Comparison of ENCODE assay signal across 15 cellular contexts in genomic region chr2:150473767-150474166, GRCh38. TPM values are rescaled to one million over a fixed set of nuclear protein-coding genes. Genes with fewer than 3 reads are reported as not detected.
DNase-seq lines count a peak whose midpoint lies in the region; ATAC-seq and TF ChIP-seq lines count a peak whose summit lies in the region.
"Had no signal": no experiment of that assay in that cellular context is flagged by ENCODE, and none has a peak within 500 bp of the region (broad histone marks: within the 10 kb centered on the region; RNA-seq: fewer than 3 reads in every experiment).

No MANE protein-coding gene starts in this region.

- H2BK20ac ChIP-seq in IMR-90 (ENCODE audit: low read depth, low read length): peak overlapping the region; percentile 41; the same call in 1 of the 2 replicates

- WGBS in IMR-90 (ENCODE audit: extremely low coverage in 2 of 2, insufficient read length in 1 of 2), 2 experiments: no CpG with 5 or more reads among the region's 3 CpGs

- no peaks in the 10 kb centered on the region for H3K9me3 Mint-ChIP-seq in brain
- H3K9me3 Mint-ChIP-seq: activated T-cell treated with anti-CD3 and anti-CD28 coated beads, Interleukin-2, amount 50 U/mL, for 24 hours; CD4-positive, alpha-beta T cell had no signal

- peak overlapping the region in 4 of 5 experiments; percentile 31 to 64 (median 39) for H3K4me3 Mint-ChIP-seq in brain
- H3K4me3 Mint-ChIP-seq: activated T-cell treated with anti-CD3 and anti-CD28 coated beads, Interleukin-2, amount 50 U/mL, for 24 hours; CD4-positive, alpha-beta T cell; naive thymus-derived CD4-positive, alpha-beta T cell; stimulated activated naive CD8-positive, alpha-beta T cell treated with anti-CD3 and anti-CD28 coated beads, Interleukin-15, Interleukin-2, amounts not matched to agents 100 ng/mL and 50 ng/mL, for 24 hours; T-cell had no signal

- 0 out of 2 replicates have a peak overlapping the region, but pooled peaks have one; percentile 30 for H4K5ac ChIP-seq in IMR-90 (ENCODE audit: low read depth, low read length)

- H3K27ac Mint-ChIP-seq in brain: peak overlapping the region in 3 of 5 experiments; percentile 71 to 92 (median 92)
- H3K27ac Mint-ChIP-seq: activated T-cell treated with anti-CD3 and anti-CD28 coated beads, Interleukin-2, amount 50 U/mL, for 24 hours; CD4-positive, alpha-beta T cell; naive thymus-derived CD4-positive, alpha-beta T cell; stimulated activated naive CD8-positive, alpha-beta T cell treated with anti-CD3 and anti-CD28 coated beads, Interleukin-15, Interleukin-2, amounts not matched to agents 100 ng/mL and 50 ng/mL, for 24 hours; T-cell had no signal

- peaks cover 24% of the 10 kb centered on the region for H3K9me1 ChIP-seq in IMR-90 (ENCODE audit: insufficient read depth, low read length)

- peak overlapping the region; percentile 90 for H2BK5ac ChIP-seq in IMR-90 (ENCODE audit: low read depth, low read length, poor library complexity, severe bottlenecking)

- DNase-seq in IMR-90 (peak; percentile 20), iris pigment epithelial cell (ENCODE audit: low read depth) (peak; percentile 30), tibial artery (no peak), D341Med (ENCODE audit: low spot score) (no peak)
- DNase-seq in stimulated activated naive CD8-positive, alpha-beta T cell treated with anti-CD3 and anti-CD28 coated beads, Interleukin-15, Interleukin-2, amounts not matched to agents 100 U/mL and 50 U/mL, for 24 hours: no peak
- DNase-seq: activated CD4-positive, alpha-beta T cell treated with anti-CD3 and anti-CD28 coated beads for 1 hour; activated T-cell treated with anti-CD3 and anti-CD28 coated beads, Interleukin-2, amount 50 U/mL, for 24 hours; adrenal gland; CD4-positive, alpha-beta T cell; naive thymus-derived CD4-positive, alpha-beta T cell; retina; T-cell had no signal

- no peak overlapping the region for H4K91ac ChIP-seq in IMR-90 (ENCODE audit: insufficient read depth, low read depth, low read length)

- CTCF ChIA-PET in IMR-90 (lab: Yijun Ruan, JAX): interaction anchor here (0.5 kb wide), 1 partner anchor 244 kb away, joined by 3 read pairs; no protein-coding TSS in a partner anchor

- no peak overlapping the region for H3K18ac ChIP-seq in IMR-90 (ENCODE audit: low read depth, low read length)

- no peak for TF ChIP-seq RAD21 in IMR-90 (IDR thresholded peaks at IDR 0.05; ENCODE audit: low read length)

- no TSS peak for BruUV-seq in IMR-90 (replicated peaks; lab: Mats Ljungman, UMichigan)

- peaks cover 6 to 51% of the 10 kb centered on the region in 2 experiments; a peak in 3 of 4 replicates for H3K79me1 ChIP-seq in IMR-90 (ENCODE audit: low read depth in 1 of 2, low read length in 2 of 2)

- no peak for TF ChIP-seq CTCF in IMR-90 (conservative IDR thresholded peaks at IDR 0.05; ENCODE audit: low read depth, low read length)
- no peak for TF ChIP-seq CTCF in brain (conservative IDR thresholded peaks at IDR 0.05)
- TF ChIP-seq CTCF in tibial artery (IDR thresholded peaks at IDR 0.05): no peak

- POLR2A ChIA-PET in IMR-90 (lab: Charles Lee; ENCODE audit: unreplicated experiment): interaction anchor here (1.3 kb wide), 1 partner anchor 11 kb away, joined by 6 read pairs; no protein-coding TSS in a partner anchor

- H4K8ac ChIP-seq in IMR-90 (ENCODE audit: low read depth in 2 of 2, low read length in 2 of 2): peak overlapping the region in 1 of 2 experiments; percentile 78; a peak in 2 of 4 replicates

- H2BK15ac ChIP-seq in IMR-90 (ENCODE audit: low read depth, low read length): no peak overlapping the region

- intact Hi-C loops in IMR-90 (cut with micrococcal nuclease) (no loop called here), tibial artery (cut with DNase I; ENCODE audit: low total_unique reads) (no loop called here)

- H3K4me2 ChIP-seq in IMR-90 (ENCODE audit: low read depth, low read length): peak overlapping the region; percentile 22

- peak overlapping the region; percentile 74 for H3K14ac ChIP-seq in IMR-90 (replicated peaks; ENCODE audit: low read depth, low read length)

- peaks cover 99% of the 10 kb centered on the region for H4K20me1 ChIP-seq in IMR-90 (ENCODE audit: insufficient read depth, low read length)

- dilution Hi-C loops in IMR-90 (cut with HindIII; ENCODE audit: low sequenced_read_pairs, unreplicated experiment): no loop called here

- peak overlapping the region; percentile 65 for H3K9ac ChIP-seq in IMR-90 (ENCODE audit: low read depth, low read length)

- H2AFZ ChIP-seq in IMR-90 (replicated peaks; ENCODE audit: low read length, poor library complexity): peak overlapping the region; percentile 2

- H2AK5ac ChIP-seq in IMR-90 (ENCODE audit: low read depth, low read length): peak overlapping the region; percentile 3; the same call in 1 of the 2 replicates

- peaks cover 87% of the 10 kb centered on the region for H3K36me3 Mint-ChIP-seq in brain
- H3K36me3 Mint-ChIP-seq: T-cell had no signal

- H2AK9ac ChIP-seq in IMR-90 (replicated peaks; ENCODE audit: low read depth, low read length, poor library complexity): peak overlapping the region; percentile 11

- H3K27me3 ChIP-seq in IMR-90 (ENCODE audit: control insufficient read depth, insufficient read depth, low read length): no peaks in the 10 kb centered on the region
- no peaks in the 10 kb centered on the region for H3K27me3 ChIP-seq in tibial artery
- H3K27me3 ChIP-seq: adrenal gland had no signal

- ATAC-seq in IMR-90 (ENCODE audit: low read depth): no peak
- ATAC-seq in GM21390 (IDR thresholded peaks at IDR 0.05; ENCODE audit: unreplicated experiment): no peak
- no peak for ATAC-seq in stimulated activated naive CD8-positive, alpha-beta T cell treated with anti-CD3 and anti-CD28 coated beads, Interleukin-15, Interleukin-2, amounts not matched to agents 100 U/mL and 50 U/mL, for 24 hours
- ATAC-seq: naive thymus-derived CD4-positive, alpha-beta T cell; T-cell had no signal

- in situ Hi-C loops in IMR-90 (cut with MboI; ENCODE audit: low sequenced_read_pairs): loop anchor here (5.0 to 25.0 kb wide), 3 partner anchors 336 to 876 kb away; no protein-coding TSS in a partner anchor

- no peak overlapping the region for H3K56ac ChIP-seq in IMR-90 (ENCODE audit: extremely low read depth, insufficient read depth, low read length)

- H3K4ac ChIP-seq in IMR-90 (ENCODE audit: low read depth, low read length): peak overlapping the region; percentile 81

- H2BK120ac ChIP-seq in IMR-90 (ENCODE audit: low read depth, low read length): peak overlapping the region; percentile 45; the same call in 1 of the 2 replicates

- H3K27ac ChIP-seq in IMR-90 (ENCODE audit: insufficient read depth, low read length) (peak overlapping the region; percentile 90), tibial artery (peak overlapping the region; percentile 76 to 83)

- H3K27me3 Mint-ChIP-seq in brain: no peaks in the 10 kb centered on the region
- H3K27me3 Mint-ChIP-seq: activated T-cell treated with anti-CD3 and anti-CD28 coated beads, Interleukin-2, amount 50 U/mL, for 24 hours; CD4-positive, alpha-beta T cell; stimulated activated naive CD8-positive, alpha-beta T cell treated with anti-CD3 and anti-CD28 coated beads, Interleukin-15, Interleukin-2, amounts not matched to agents 100 ng/mL and 50 ng/mL, for 24 hours had no signal

- H3K9me3 ChIP-seq in IMR-90 (ENCODE audit: control insufficient read depth, insufficient read depth, low read length) (no peaks in the 10 kb centered on the region), tibial artery (no peaks in the 10 kb centered on the region)
- H3K9me3 ChIP-seq: adrenal gland had no signal

- peaks cover 63% of the 10 kb centered on the region for H3K36me3 ChIP-seq in IMR-90 (ENCODE audit: control insufficient read depth, insufficient read depth, low read length)
- peaks cover 32 to 57% (median 34%) of the 10 kb centered on the region in 3 donors for H3K36me3 ChIP-seq in tibial artery

- peaks cover 16% of the 10 kb centered on the region for H3K4me1 ChIP-seq in IMR-90 (ENCODE audit: control insufficient read depth, insufficient read depth, low read length)
- H3K4me1 ChIP-seq in tibial artery: peaks cover 0 to 74% (median 54%) of the 10 kb centered on the region in 4 donors

- H3K4me3 ChIP-seq in IMR-90 (ENCODE audit: insufficient read depth, low read depth, low read length) (no peak overlapping the region), tibial artery (no peak overlapping the region)
- H3K4me3 ChIP-seq: adrenal gland had no signal

- peaks cover 100% of the 10 kb centered on the region for H3K4me1 Mint-ChIP-seq in brain
- H3K4me1 Mint-ChIP-seq: naive thymus-derived CD4-positive, alpha-beta T cell; T-cell had no signal

- no peak for TF ChIP-seq POLR2A in IMR-90 (IDR thresholded peaks at IDR 0.05; ENCODE audit: low read depth, low read length)

- H3K23ac ChIP-seq in IMR-90 (ENCODE audit: low read depth, low read length): peak overlapping the region; percentile 86

TF ChIP-seq in IMR-90, 13 proteins besides CTCF, POLR2A, EP300 and RAD21 (continues in another document):
- TF ChIP-seq USF2 (IDR thresholded peaks at IDR 0.05; ENCODE audit: low read depth, low read length) (no peak), RCOR1 (IDR thresholded peaks at IDR 0.05; ENCODE audit: insufficient replicate concordance, low read length) (no peak), CEBPB (IDR thresholded peaks at IDR 0.05; ENCODE audit: low read depth, low read length) (no peak), CHD1 (IDR thresholded peaks at IDR 0.05; ENCODE audit: low read depth, low read length) (no peak), NFE2L2 (IDR thresholded peaks at IDR 0.05; ENCODE audit: low read depth, low read length) (no peak), MAFK (IDR thresholded peaks at IDR 0.05; ENCODE audit: low read depth, low read length) (no peak)

RNA-seq across cellular contexts. Expression of gene RND3, which starts 13.7 kb away (rescaled TPM):
- 331 and 449 TPM in 2 replicates for total RNA-seq in IMR-90 (2012; rRNA removed)
- polyA plus RNA-seq in IMR-90 (2012; rRNA removed): 111 and 136 TPM in 2 replicates
- 23.5 and 27.4 TPM in 2 replicates for polyA plus RNA-seq in IMR-90 (2012; cell fraction: cytosol; rRNA removed)
- 14.3 and 120 TPM in 2 replicates for polyA plus RNA-seq in IMR-90 (2012; cell fraction: nucleus; rRNA removed; ENCODE audit: low replicate concordance)
- polyA plus RNA-seq in brain (ENCODE audit: insufficient read depth, low read depth, low replicate concordance): 1.5 TPM
- total RNA-seq: CD4-positive, alpha-beta T cell; naive thymus-derived CD4-positive, alpha-beta T cell had no signal
- polyA plus RNA-seq: naive thymus-derived CD4-positive, alpha-beta T cell had no signal

Comparison
In these comparisons a context has a peak if more than half of its experiments do, and no peak if none do; other contexts are left out.
1. DNase-seq: peak in IMR-90 (single experiment) and iris pigment epithelial cell (single experiment); none in tibial artery (0 of 2), stimulated activated naive CD8-positive, alpha-beta T cell treated with anti-CD3 and anti-CD28 coated beads, Interleukin-15, Interleukin-2, amounts not matched to agents 100 U/mL and 50 U/mL, for 24 hours (single experiment) and D341Med (single experiment).